9 cellular contexts compared by ENCODE assay signal in genomic region chr3:51682079-51682478, GRCh38. TPM values are rescaled to one million over a fixed set of nuclear protein-coding genes. Genes with fewer than 3 reads are reported as not detected.
DNase-seq lines count a peak whose midpoint lies in the region; ATAC-seq and TF ChIP-seq lines count a peak whose summit lies in the region.
"Had no signal": no experiment of that assay in that cellular context is flagged by ENCODE, and none has a peak within 500 bp of the region (broad histone marks: within the 10 kb centered on the region; RNA-seq: fewer than 3 reads in every experiment).

No MANE protein-coding gene starts in this region.

- no peaks in the 10 kb centered on the region for H3K27me3 ChIP-seq in right lobe of liver

- H3K9me3 ChIP-seq in right lobe of liver = no peaks in the 10 kb centered on the region

- peaks cover 0 to 14% (median 5%) of the 10 kb centered on the region in 4 donors for H3K4me1 ChIP-seq in right lobe of liver

- intact Hi-C loops in right lobe of liver (cut with DNase I) = loop anchor here in 1 of 2 donors (5.0 kb wide), 1 partner anchor 180 kb away; the partner anchor contains the start of gene DCAF1

- TF ChIP-seq CTCF in choroid plexus epithelial cell (conservative IDR thresholded peaks at IDR 0.05; ENCODE audit: low read depth, low read length) (peak; percentile 88), right lobe of liver (IDR thresholded peaks at IDR 0.05) (peak; percentile 78 to 91 (median 80))

- peak; percentile 93 for DNase-seq in AG20443 (ENCODE audit: low spot score)
- DNase-seq in NCI-H345 (lab: John Stamatoyannopoulos, UW) = peak; percentile 41
- peak; percentile 58 for DNase-seq in activated CD4-positive, alpha-beta T cell treated with anti-CD3 and anti-CD28 coated beads for 1 hour
- DNase-seq in choroid plexus epithelial cell (ENCODE audit: low read depth) = peak; percentile 94
- peak; percentile 49 to 80 (median 61) for DNase-seq in right lobe of liver
- peak in 2 of 3 experiments; percentile 55 to 65 for DNase-seq in stimulated activated CD4-positive, alpha-beta T cell treated with anti-CD3 and anti-CD28 coated beads, TNF-alpha, amount 100 ng/mL, for 4 hours (ENCODE audit: low read depth in 3 of 3)

- H3K27ac ChIP-seq in right lobe of liver = no peak overlapping the region
- H3K27ac ChIP-seq: SK-N-MC had no signal

- 20% methylated on average over 4 of the region's 4 CpGs for WGBS in right lobe of liver (ENCODE audit: insufficient coverage, low coverage, low lambda C conversion rate, missing lambda C conversion rate)

- no peak overlapping the region for H3K4me3 ChIP-seq in choroid plexus epithelial cell (ENCODE audit: low read depth, low read length)
- H3K4me3 ChIP-seq in right lobe of liver = no peak overlapping the region
- H3K4me3 ChIP-seq: SK-N-MC had no signal

- H3K36me3 ChIP-seq in right lobe of liver = peaks cover 0 to 15% (median 7%) of the 10 kb centered on the region in 4 donors

- TF ChIP-seq POLR2A in right lobe of liver (IDR thresholded peaks at IDR 0.05) = no peak

- ATAC-seq in GM18858 (IDR thresholded peaks at IDR 0.05; ENCODE audit: unreplicated experiment) (peak; percentile 83), HG03066 (IDR thresholded peaks at IDR 0.05; ENCODE audit: low read depth, unreplicated experiment) (peak; percentile 82), right lobe of liver (peak; percentile 93 to 98 (median 96))

RNA-seq across cellular contexts. Expression of gene TEX264, which starts 11.0 kb away (rescaled TPM):
- 10 to 100 TPM; 26.5 to 67.0 (median 40.8) TPM for total RNA-seq in right lobe of liver

RNA-seq across cellular contexts. Expression of gene GRM2, which starts 24.8 kb away (rescaled TPM):
- 1 to 10 TPM in 1 of 6 experiments, not detected in 5; 1.2 TPM for total RNA-seq in right lobe of liver

Comparison
In these comparisons a context has a peak if more than half of its experiments do, and no peak if none do; other contexts are left out.
1. DNase-seq: peak in every context shown above with its lines; median percentile 94 in choroid plexus epithelial cell; 93 in AG20443; 61 in right lobe of liver; 60 in stimulated activated CD4-positive, alpha-beta T cell treated with anti-CD3 and anti-CD28 coated beads, TNF-alpha, amount 100 ng/mL, for 4 hours; 58 in activated CD4-positive, alpha-beta T cell treated with anti-CD3 and anti-CD28 coated beads for 1 hour; 41 in NCI-H345.